8 cellular contexts compared by ENCODE assay signal in genomic region chr12:31715283-31715825, GRCh38. TPM values are rescaled to one million over a fixed set of nuclear protein-coding genes. Genes with fewer than 3 reads are reported as not detected.
DNase-seq lines count a peak whose midpoint lies in the region; ATAC-seq, FAIRE-seq and TF ChIP-seq lines count a peak whose summit lies in the region.

No MANE protein-coding gene starts in this region.

- H2AFZ ChIP-seq in Karpas-422 (ENCODE audit: low read length) (peak overlapping the region; percentile 10), H1 (ENCODE audit: low read length) (no peak overlapping the region; the same call in 1 of the 2 replicates)

- whole genome bisulfite sequencing in H1 (ENCODE audit: extremely low coverage in 1 of 2, insufficient coverage in 1 of 2, insufficient read length in 1 of 2, insufficient replicate concordance in 2 of 2, low coverage in 1 of 2, low lambda C conversion rate in 2 of 2, missing lambda C conversion rate in 1 of 2), 2 experiments = 87% methylated on average over 5 of the region's 5 CpGs; no CpG with 5 or more reads in 1 of the 2 experiments
- 63 to 66% methylated on average over 5 of the region's 5 CpGs for WGBS in aorta, 2 donors

- H3K4ac ChIP-seq in H1 (replicated peaks; ENCODE audit: insufficient read length, low read depth, low read length) = no peak overlapping the region

- H3K79me2 ChIP-seq in Karpas-422 (ENCODE audit: low read length) (no peaks in the 10 kb centered on the region), H1 (ENCODE audit: control insufficient read depth in 1 of 2, insufficient read depth in 2 of 2, low read length in 2 of 2) (no peaks in the 10 kb centered on the region)

- CTCF ChIA-PET in H1 (lab: Charles Lee; ENCODE audit: partially characterized antibody) = interaction anchor here (0.8 to 1.5 kb wide), 4 partner anchors 13 to 957 kb away, joined by 3 read pairs; no protein-coding TSS in a partner anchor

- H3K23me2 ChIP-seq in H1 (ENCODE audit: low read depth, low read length) = peaks cover under 1% of the 10 kb centered on the region; the same call in 1 of the 2 replicates

- no peak for TF ChIP-seq POLR2A in H1 (IDR thresholded peaks at IDR 0.05; ENCODE audit: control extremely low read depth in 1 of 2, low read depth in 2 of 2, low read length in 2 of 2)

- no peak for ATAC-seq in aorta (ENCODE audit: low FRiP score)

- H3K4me1 ChIP-seq in Karpas-422 (ENCODE audit: low read length) (peaks cover 7% of the 10 kb centered on the region), H1 (replicated peaks in 1 of 4; ENCODE audit: control insufficient read depth in 3 of 4, insufficient read depth in 4 of 4, low read length in 3 of 4) (peaks cover 0 to 5% (median 1%) of the 10 kb centered on the region in 4 experiments; a peak in 2 of 7 replicates), aorta (ENCODE audit: control insufficient read depth in 1 of 2, insufficient read depth in 2 of 2, low read length in 2 of 2) (no peaks in the 10 kb centered on the region), kidney (ENCODE audit: control insufficient read depth in 1 of 2, insufficient read depth in 1 of 2, low read depth in 1 of 2, low read length in 2 of 2) (no peaks in the 10 kb centered on the region)

- H3K14ac ChIP-seq in H1 (ENCODE audit: insufficient read length) = no peak overlapping the region

- TF ChIP-seq CTCF in GM20000 (IDR thresholded peaks at IDR 0.05; ENCODE audit: extremely low read depth, missing control alignments) (no peak), H1 (IDR thresholded peaks at IDR 0.05; ENCODE audit: control extremely low read depth in 1 of 3, insufficient read depth in 1 of 3, low read depth in 1 of 3, low read length in 3 of 3) (no peak), kidney (IDR thresholded peaks at IDR 0.05; ENCODE audit: borderline replicate concordance, extremely low read depth, insufficient read depth) (no peak)

- H4K5ac ChIP-seq in H1 (ENCODE audit: insufficient read length, low read depth, low read length) = no peak overlapping the region

- peak overlapping the region; percentile 67 for H3K27ac Mint-ChIP-seq in stimulated activated naive CD8-positive, alpha-beta T cell treated with anti-CD3 and anti-CD28 coated beads, Interleukin-15, Interleukin-2, amounts not matched to agents 100 ng/mL and 50 ng/mL, for 24 hours

- no peak overlapping the region for H3K9ac ChIP-seq in Karpas-422 (ENCODE audit: low read length)
- H3K9ac ChIP-seq in H1 (replicated peaks in 1 of 4; ENCODE audit: extremely low read depth in 1 of 4, low read depth in 3 of 4, low read length in 3 of 4) = no peak overlapping the region; a peak in 1 of 7 replicates
- no peak overlapping the region for H3K9ac ChIP-seq in kidney (ENCODE audit: low read length in 2 of 2)

- H2BK15ac ChIP-seq in H1 (ENCODE audit: low read length) = no peak overlapping the region

- no peaks in the 10 kb centered on the region for H3K27me3 Mint-ChIP-seq in stimulated activated naive CD8-positive, alpha-beta T cell treated with anti-CD3 and anti-CD28 coated beads, Interleukin-15, Interleukin-2, amounts not matched to agents 100 ng/mL and 50 ng/mL, for 24 hours

- H3K23ac ChIP-seq in H1 (ENCODE audit: insufficient read length) = no peak overlapping the region

- H2AK5ac ChIP-seq in H1 (ENCODE audit: low read depth, low read length) = no peak overlapping the region

- H3K9me2 ChIP-seq in Karpas-422 (replicated peaks; ENCODE audit: insufficient read depth, low read length) = no peaks in the 10 kb centered on the region

- no peak overlapping the region for H3K18ac ChIP-seq in H1 (ENCODE audit: extremely low read depth, low read length)

- H4K91ac ChIP-seq in H1 (replicated peaks; ENCODE audit: insufficient read length, low read length) = no peak overlapping the region

- peaks cover 32% of the 10 kb centered on the region for H3K36me3 Mint-ChIP-seq in stimulated activated naive CD8-positive, alpha-beta T cell treated with anti-CD3 and anti-CD28 coated beads, Interleukin-15, Interleukin-2, amounts not matched to agents 100 ng/mL and 50 ng/mL, for 24 hours (ENCODE audit: low read depth)

- no peaks in the 10 kb centered on the region for H3K79me1 ChIP-seq in H1 (ENCODE audit: low read depth, low read length)

- POLR2A ChIA-PET in H1 (lab: Charles Lee; ENCODE audit: partially characterized antibody) = interaction anchor here (1.1 to 1.4 kb wide), 4 partner anchors 10 to 254 kb away, joined by 3 read pairs; no protein-coding TSS in a partner anchor

- DNase-seq in DMS53 treated with DMSO at 0.1 percent for 48 hours (lab: John Stamatoyannopoulos, UW; ENCODE audit: unreplicated experiment) (peak; percentile 88), GM20000 (ENCODE audit: low spot score) (peak; percentile 53), Karpas-422 (peak; percentile 54), H1 (ENCODE audit: low read depth in 1 of 2, low spot score in 2 of 2) (no peak), aorta (no peak), kidney (no peak), NCI-H526 (lab: John Stamatoyannopoulos, UW) (no peak)

- H4K8ac ChIP-seq in H1 (ENCODE audit: extremely low read depth, insufficient read depth, low read length) = no peak overlapping the region

- H3K9me3 Mint-ChIP-seq in stimulated activated naive CD8-positive, alpha-beta T cell treated with anti-CD3 and anti-CD28 coated beads, Interleukin-15, Interleukin-2, amounts not matched to agents 100 ng/mL and 50 ng/mL, for 24 hours = peaks cover 16% of the 10 kb centered on the region

- no peak overlapping the region for H2BK120ac ChIP-seq in H1 (replicated peaks; ENCODE audit: low read depth, low read length)

- intact Hi-C loops in aorta (cut with DNase I) = no loop called here
- intact Hi-C loops in kidney (cut with DNase I) = no loop called here

- H3K4me2 ChIP-seq in Karpas-422 (ENCODE audit: low read depth, low read length, poor library complexity, severe bottlenecking) = peak overlapping the region; percentile 8
- H3K4me2 ChIP-seq in H1 (ENCODE audit: insufficient read depth in 1 of 2, low read depth in 2 of 2, low read length in 2 of 2) = no peak overlapping the region

- no peak overlapping the region for H2BK12ac ChIP-seq in H1 (ENCODE audit: low read depth, low read length)

- no peaks in the 10 kb centered on the region for H3K9me3 ChIP-seq in Karpas-422 (ENCODE audit: low read length)
- no peaks in the 10 kb centered on the region; a peak in 1 of 4 replicates for H3K9me3 ChIP-seq in H1 (ENCODE audit: insufficient read depth in 2 of 2, low read depth in 1 of 2, low read length in 1 of 2)
- H3K9me3 ChIP-seq in aorta (ENCODE audit: control insufficient read depth, low read length) = no peaks in the 10 kb centered on the region
- no peaks in the 10 kb centered on the region for H3K9me3 ChIP-seq in kidney (ENCODE audit: control insufficient read depth in 1 of 2, low read length in 2 of 2)

- H4K20me1 ChIP-seq in Karpas-422 (ENCODE audit: insufficient read depth, low read depth, low read length) (no peaks in the 10 kb centered on the region), H1 (replicated peaks in 1 of 2; ENCODE audit: control insufficient read depth in 1 of 2, insufficient read depth in 2 of 2, low read length in 2 of 2) (no peaks in the 10 kb centered on the region)

- no peaks in the 10 kb centered on the region for H3K36me3 ChIP-seq in Karpas-422 (ENCODE audit: insufficient read depth, low read length)
- H3K36me3 ChIP-seq in H1 (ENCODE audit: control insufficient read depth in 2 of 4, insufficient read depth in 4 of 4, low read length in 3 of 4) = no peaks in the 10 kb centered on the region; a peak in 1 of 8 replicates
- H3K36me3 ChIP-seq in aorta (ENCODE audit: control insufficient read depth in 1 of 2, insufficient read depth in 2 of 2, low read length in 1 of 2) = peaks cover 0 to 2% of the 10 kb centered on the region in 2 donors
- no peaks in the 10 kb centered on the region for H3K36me3 ChIP-seq in kidney (ENCODE audit: control insufficient read depth in 1 of 2, insufficient read depth in 2 of 2, low read length in 2 of 2)

- peak; percentile 63 for FAIRE-seq in H1 (lab: Jason Lieb, UNC)
- FAIRE-seq in kidney (lab: Jason Lieb, UNC) = no peak

- no peak for TF ChIP-seq EP300 in H1 (IDR thresholded peaks at IDR 0.05; ENCODE audit: borderline replicate concordance in 1 of 2, low read depth in 2 of 2, low read length in 2 of 2)

- H3K27me3 ChIP-seq in Karpas-422 (ENCODE audit: low read length) (no peaks in the 10 kb centered on the region), H1 (replicated peaks in 1 of 4; ENCODE audit: control insufficient read depth in 3 of 4, extremely low read depth in 1 of 4, insufficient read depth in 3 of 4, low read length in 3 of 4) (no peaks in the 10 kb centered on the region), aorta (ENCODE audit: control insufficient read depth in 1 of 2, insufficient read depth in 2 of 2, low read length in 1 of 2) (no peaks in the 10 kb centered on the region)

- no peak for TF ChIP-seq RAD21 in H1 (IDR thresholded peaks at IDR 0.05 in 1 of 2, conservative IDR thresholded peaks at IDR 0.05 in 1 of 2; ENCODE audit: low read depth in 2 of 2, low read length in 2 of 2)

- H3K4me1 Mint-ChIP-seq in stimulated activated naive CD8-positive, alpha-beta T cell treated with anti-CD3 and anti-CD28 coated beads, Interleukin-15, Interleukin-2, amounts not matched to agents 100 ng/mL and 50 ng/mL, for 24 hours (ENCODE audit: low read depth) = peaks cover 27% of the 10 kb centered on the region

- no peak overlapping the region for H2BK5ac ChIP-seq in H1 (ENCODE audit: low read depth, low read length)

- H3K27ac ChIP-seq in Karpas-422 (ENCODE audit: low read length) (no peak overlapping the region), H1 (ENCODE audit: low read depth, low read length) (no peak overlapping the region), aorta (ENCODE audit: low read depth in 1 of 2, low read length in 2 of 2) (no peak overlapping the region), kidney (ENCODE audit: low read depth in 2 of 2, low read length in 2 of 2) (no peak overlapping the region)

- no peak overlapping the region for H2BK20ac ChIP-seq in H1 (ENCODE audit: low read length)

- no peak overlapping the region for H3K56ac ChIP-seq in H1 (replicated peaks; ENCODE audit: insufficient read length, low read depth, low read length)

- no peak overlapping the region for H3K4me3 ChIP-seq in Karpas-422 (ENCODE audit: low read length)
- H3K4me3 ChIP-seq in H1 (ENCODE audit: extremely low read depth in 1 of 4, insufficient read depth in 2 of 4, low read depth in 3 of 4, low read length in 4 of 4) = no peak overlapping the region
- no peak overlapping the region for H3K4me3 ChIP-seq in aorta (ENCODE audit: low read length in 2 of 2)
- no peak overlapping the region for H3K4me3 ChIP-seq in kidney (ENCODE audit: low read length in 2 of 2)

- H3K4me3 Mint-ChIP-seq in stimulated activated naive CD8-positive, alpha-beta T cell treated with anti-CD3 and anti-CD28 coated beads, Interleukin-15, Interleukin-2, amounts not matched to agents 100 ng/mL and 50 ng/mL, for 24 hours = peak overlapping the region; percentile 17

RNA-seq across cellular contexts. Expression of gene AMN1, which starts 13.5 kb away (rescaled TPM):
- 1.4 and 1.6 TPM in 2 replicates for total RNA-seq in Karpas-422 (2014; rRNA removed; shearing (Covaris generic); ENCODE audit: low replicate concordance)
- total RNA-seq in H1 (2021; fragmentation: NEBNext Ultra II Directional; extraction: Animal tissue kit (Norgen Biotek cat#: 25700)) = 7.1 and 7.5 TPM in 2 replicates
- polyA plus RNA-seq in H1 (2011; rRNA removed) (10.1 and 13.8 TPM in 2 replicates), aorta (10 to 100 TPM; 12.3 to 23.7 TPM), kidney (ENCODE audit: insufficient read depth, low read depth, low replicate concordance) (13.9 TPM)
- polyA plus RNA-seq in H1 (2011; cell fraction: cytosol; rRNA removed) = 19.1 TPM
- 3.0 TPM for polyA plus RNA-seq in H1 (2011; cell fraction: nucleus; rRNA removed)
- polyA plus RNA-seq in H1 (2012, experiment 1 of 2) = 9.2 to 13.0 TPM (median 10.2 TPM) in 4 replicates
- polyA plus RNA-seq in H1 (2012, experiment 2 of 2) = 1.6 TPM
- polyA plus RNA-seq in H1 (2013, experiment 1 of 2) = 6.8 TPM
- 7.9 TPM for polyA plus RNA-seq in H1 (2013, experiment 2 of 2)
- 9.4 and 9.6 TPM in 2 replicates for polyA minus RNA-seq in H1 (2011; rRNA and poly(A)+ RNA removed)
- polyA minus RNA-seq in H1 (2011; cell fraction: cytosol; rRNA and poly(A)+ RNA removed) = 5.7 TPM
- 6.2 TPM for polyA minus RNA-seq in H1 (2011; cell fraction: nucleus; rRNA and poly(A)+ RNA removed)
- total RNA-seq in aorta (10 to 100 TPM; 11.7 to 12.4 TPM), kidney (12.5 TPM)

RNA-seq across cellular contexts. Expression of gene ETFBKMT, which starts 55.9 kb away (rescaled TPM):
- 1.0 and 1.5 TPM in 2 replicates for total RNA-seq in Karpas-422 (2014; rRNA removed; shearing (Covaris generic); ENCODE audit: low replicate concordance)
- total RNA-seq in H1 (2021; fragmentation: NEBNext Ultra II Directional; extraction: Animal tissue kit (Norgen Biotek cat#: 25700)) = 1.1 and 1.7 TPM in 2 replicates
- polyA plus RNA-seq in H1 (2011; rRNA removed) = 0.59 and 0.69 TPM in 2 replicates
- 0.56 TPM for polyA plus RNA-seq in H1 (2011; cell fraction: cytosol; rRNA removed)
- polyA plus RNA-seq in H1 (2011; cell fraction: nucleus; rRNA removed) = 0.64 TPM
- 0.62 to 1.1 TPM (median 0.97 TPM) in 4 replicates for polyA plus RNA-seq in H1 (2012, experiment 1 of 2)
- polyA plus RNA-seq in H1 (2012, experiment 2 of 2) = 0.25 TPM
- 0.79 TPM for polyA plus RNA-seq in H1 (2013, experiment 1 of 2)
- 0.79 TPM for polyA plus RNA-seq in H1 (2013, experiment 2 of 2)
- polyA minus RNA-seq in H1 (2011; rRNA and poly(A)+ RNA removed) = 0.37 and 0.98 TPM in 2 replicates
- polyA minus RNA-seq in H1 (2011; cell fraction: cytosol; rRNA and poly(A)+ RNA removed) = 0.66 TPM
- polyA minus RNA-seq in H1 (2011; cell fraction: nucleus; rRNA and poly(A)+ RNA removed) = 1.5 TPM
- total RNA-seq in aorta = 1 to 10 TPM; 2.8 to 4.9 TPM
- polyA plus RNA-seq in aorta = 1 to 10 TPM; 2.8 to 3.0 TPM
- total RNA-seq in kidney = 8.2 TPM
- 6.0 TPM for polyA plus RNA-seq in kidney (ENCODE audit: insufficient read depth, low read depth, low replicate concordance)

Comparison
In these comparisons a context has a peak if more than half of its experiments do, and no peak if none do; other contexts are left out.
1. DNase-seq: peak in DMS53 treated with DMSO at 0.1 percent for 48 hours (single experiment), GM20000 (single experiment) and Karpas-422 (single experiment); none in H1 (0 of 2), aorta (0 of 2), kidney (single experiment) and NCI-H526 (0 of 2).